Comparison of ENCODE assay signal across 13 cellular contexts in genomic region chr22:45626198-45626651, GRCh38. TPM values are rescaled to one million over a fixed set of nuclear protein-coding genes. Genes with fewer than 3 reads are reported as not detected.
A peak's percentile ranks its signal among the peaks of the same experiment; 100 is the strongest.
DNase-seq lines count a peak whose midpoint lies in the region; ATAC-seq, FAIRE-seq and TF ChIP-seq lines count a peak whose summit lies in the region.
"Had no signal": no experiment of that assay in that cellular context is flagged by ENCODE, and none has a peak within 500 bp of the region (broad histone marks: within the 10 kb centered on the region; RNA-seq: fewer than 3 reads in every experiment).

No MANE protein-coding gene starts in this region.

- H3K4me1 ChIP-seq in PC-9 (replicated peaks; ENCODE audit: insufficient read depth) (peaks cover 27% of the 10 kb centered on the region), esophagus squamous epithelium (peaks cover 9 to 33% (median 16%) of the 10 kb centered on the region in 3 donors), pancreas (no peaks in the 10 kb centered on the region), adrenal gland (replicated peaks in 1 of 2) (no peaks in the 10 kb centered on the region)
- H3K4me1 ChIP-seq: gastrocnemius medialis, uterus had no signal

- peak overlapping the region; percentile 60 for H3K4me3 Mint-ChIP-seq in Calu3 (ENCODE audit: low read depth, unreplicated experiment)
- no peak overlapping the region for H3K4me3 Mint-ChIP-seq in natural killer cell treated with Interleukin-12 subunit alpha and Interleukin-12 subunit beta and Interleukin-15 and Interleukin-18, amount 100 ng/mL, for 72 hours
- H3K4me3 Mint-ChIP-seq: effector memory CD8-positive, alpha-beta T cell had no signal

- peak; percentile 89 for DNase-seq in Calu3
- DNase-seq in PC-9 = peak; percentile 88 to 97
- DNase-seq in esophagus squamous epithelium (lab: John Stamatoyannopoulos, UW) = no peak
- peak; percentile 39 to 65 (median 54) for DNase-seq in pancreas
- no peak for DNase-seq in natural killer cell treated with Interleukin-12 subunit alpha and Interleukin-12 subunit beta and Interleukin-15 and Interleukin-18, amount 100 ng/mL, for 72 hours (ENCODE audit: low spot score)
- DNase-seq in GM19238 (ENCODE audit: insufficient read length, low spot score) = no peak
- no peak for DNase-seq in epidermal melanocyte (ENCODE audit: insufficient read length, low spot score)
- no peak for DNase-seq in adrenal gland
- DNase-seq: activated naive CD4-positive, alpha-beta T cell; effector memory CD8-positive, alpha-beta T cell; gastrocnemius medialis; stimulated activated CD4-positive, alpha-beta T cell treated with anti-CD3 and anti-CD28 coated beads, Interleukin-2, amount 100 ng/mL, for 48 hours; uterus had no signal

- BruUV-seq in Calu3 (replicated peaks; lab: Mats Ljungman, UMichigan) (no TSS peak), PC-9 (replicated peaks; lab: Mats Ljungman, UMichigan) (no TSS peak)

- CTCF ChIA-PET in Calu3 (lab: Charles Lee) = interaction anchor here (0.5 to 1.8 kb wide), 2 partner anchors 12 to 19 kb away, joined by 5 to 6 read pairs; no protein-coding TSS in a partner anchor
- CTCF ChIA-PET in PC-9 (lab: Charles Lee) = no interaction called here

- H3K4me3 ChIP-seq in PC-9 = peak overlapping the region; percentile 50
- peak overlapping the region in 3 of 4 donors; percentile 26 to 40 (median 29) for H3K4me3 ChIP-seq in esophagus squamous epithelium
- H3K4me3 ChIP-seq in pancreas = no peak overlapping the region
- H3K4me3 ChIP-seq in adrenal gland = no peak overlapping the region
- H3K4me3 ChIP-seq: gastrocnemius medialis, uterus had no signal

- no peaks in the 10 kb centered on the region for H4K20me1 ChIP-seq in PC-9 (ENCODE audit: insufficient read depth)

- WGBS in esophagus squamous epithelium, 2 donors = 12 to 52% methylated on average over 4 to 11 of the region's 22 CpGs
- 34 to 38% methylated on average over 22 of the region's 22 CpGs for WGBS in pancreas, 2 donors
- WGBS in adrenal gland, 4 donors = 70 to 81% (median 77%) methylated on average over 19 to 22 of the region's 22 CpGs

- peaks cover 15% of the 10 kb centered on the region for H3K79me2 ChIP-seq in PC-9 (ENCODE audit: low read depth)

- H3K4me1 Mint-ChIP-seq in Calu3 (ENCODE audit: low read depth, unreplicated experiment) = peaks cover 32% of the 10 kb centered on the region
- H3K4me1 Mint-ChIP-seq in natural killer cell treated with Interleukin-12 subunit alpha and Interleukin-12 subunit beta and Interleukin-15 and Interleukin-18, amount 100 ng/mL, for 72 hours (ENCODE audit: low read depth in 2 of 2) = peaks cover 0 to 6% of the 10 kb centered on the region in 2 donors

- H3K27ac ChIP-seq in PC-9 (peak overlapping the region; percentile 91), esophagus squamous epithelium (peak overlapping the region; percentile 66 to 83 (median 80)), pancreas (peak overlapping the region in 2 of 4 donors; percentile 47 to 51), adrenal gland (no peak overlapping the region)
- H3K27ac ChIP-seq: gastrocnemius medialis, uterus had no signal

- POLR2A ChIA-PET in PC-9 (lab: Charles Lee; ENCODE audit: unreplicated experiment) = interaction anchor here (0.5 to 0.6 kb wide), 4 partner anchors 14 to 457 kb away, joined by 3 to 5 read pairs (median 4); no protein-coding TSS in a partner anchor

- peak overlapping the region; percentile 82 for H3K4me2 ChIP-seq in PC-9

- no peak for TF ChIP-seq CTCF in Calu3 (IDR thresholded peaks at IDR 0.05; ENCODE audit: unreplicated experiment)
- no peak for TF ChIP-seq CTCF in PC-9 (conservative IDR thresholded peaks at IDR 0.05)
- no peak for TF ChIP-seq CTCF in esophagus squamous epithelium (IDR thresholded peaks at IDR 0.05)
- TF ChIP-seq CTCF in pancreas (IDR thresholded peaks at IDR 0.05) = no peak
- TF ChIP-seq CTCF in adrenal gland (IDR thresholded peaks at IDR 0.05) = no peak

- peak; percentile 75 to 86 (median 84) for ATAC-seq in pancreas
- no peak for ATAC-seq in natural killer cell treated with Interleukin-12 subunit alpha and Interleukin-12 subunit beta and Interleukin-15 and Interleukin-18, amount 100 ng/mL, for 72 hours
- ATAC-seq: effector memory CD8-positive, alpha-beta T cell; gastrocnemius medialis had no signal

- H3K9me2 ChIP-seq in PC-9 (ENCODE audit: insufficient read depth) = no peaks in the 10 kb centered on the region

- H3K27ac Mint-ChIP-seq in Calu3 (ENCODE audit: unreplicated experiment) = peak overlapping the region; percentile 99
- no peak overlapping the region for H3K27ac Mint-ChIP-seq in natural killer cell treated with Interleukin-12 subunit alpha and Interleukin-12 subunit beta and Interleukin-15 and Interleukin-18, amount 100 ng/mL, for 72 hours
- H3K27ac Mint-ChIP-seq: effector memory CD8-positive, alpha-beta T cell had no signal

- peak overlapping the region; percentile 86 for H2AFZ ChIP-seq in PC-9

- peaks cover 27% of the 10 kb centered on the region for H3K36me3 ChIP-seq in PC-9 (ENCODE audit: low read depth)
- H3K36me3 ChIP-seq in esophagus squamous epithelium = no peaks in the 10 kb centered on the region
- H3K36me3 ChIP-seq in pancreas = no peaks in the 10 kb centered on the region
- no peaks in the 10 kb centered on the region for H3K36me3 ChIP-seq in adrenal gland (replicated peaks in 1 of 2)
- H3K36me3 ChIP-seq: gastrocnemius medialis, uterus had no signal

- peaks cover 7% of the 10 kb centered on the region for H3K9me3 Mint-ChIP-seq in Calu3 (ENCODE audit: low read depth, unreplicated experiment)
- H3K9me3 Mint-ChIP-seq in natural killer cell treated with Interleukin-12 subunit alpha and Interleukin-12 subunit beta and Interleukin-15 and Interleukin-18, amount 100 ng/mL, for 72 hours = no peaks in the 10 kb centered on the region
- H3K9me3 Mint-ChIP-seq: effector memory CD8-positive, alpha-beta T cell had no signal

- H3K9me3 ChIP-seq in PC-9 (ENCODE audit: insufficient read depth, low read depth) (peaks cover 35% of the 10 kb centered on the region), esophagus squamous epithelium (no peaks in the 10 kb centered on the region), pancreas (no peaks in the 10 kb centered on the region), adrenal gland (replicated peaks in 1 of 3) (no peaks in the 10 kb centered on the region)
- H3K9me3 ChIP-seq: gastrocnemius medialis, uterus had no signal

- intact Hi-C loops in Calu3 (cut with micrococcal nuclease; ENCODE audit: unreplicated experiment) (no loop called here), PC-9 (cut with micrococcal nuclease; ENCODE audit: unreplicated experiment) (loop anchor here (1.0 kb wide), 1 partner anchor 13 kb away; no protein-coding TSS in a partner anchor), esophagus squamous epithelium (cut with DNase I) (no loop called here), pancreas (cut with DNase I) (no loop called here), adrenal gland (cut with DNase I) (no loop called here)

- no peak for TF ChIP-seq POLR2A in esophagus squamous epithelium (IDR thresholded peaks at IDR 0.05)
- no peak for TF ChIP-seq POLR2A in adrenal gland (IDR thresholded peaks at IDR 0.05)

- no peaks in the 10 kb centered on the region for H3K27me3 Mint-ChIP-seq in Calu3 (ENCODE audit: unreplicated experiment)
- peaks cover 4 to 12% of the 10 kb centered on the region in 2 donors for H3K27me3 Mint-ChIP-seq in natural killer cell treated with Interleukin-12 subunit alpha and Interleukin-12 subunit beta and Interleukin-15 and Interleukin-18, amount 100 ng/mL, for 72 hours

- FAIRE-seq in pancreas (lab: Jason Lieb, UNC) = no peak

- peaks cover 30% of the 10 kb centered on the region for H3K36me3 Mint-ChIP-seq in Calu3 (ENCODE audit: insufficient read depth, unreplicated experiment)
- H3K36me3 Mint-ChIP-seq in natural killer cell treated with Interleukin-12 subunit alpha and Interleukin-12 subunit beta and Interleukin-15 and Interleukin-18, amount 100 ng/mL, for 72 hours = no peaks in the 10 kb centered on the region

- peaks cover 26% of the 10 kb centered on the region for H3F3A ChIP-seq in PC-9 (ENCODE audit: insufficient read depth, low read depth)

- no peaks in the 10 kb centered on the region for H3K27me3 ChIP-seq in PC-9 (ENCODE audit: insufficient read depth, low read depth)
- peaks cover 0 to 29% (median 0%) of the 10 kb centered on the region in 4 donors for H3K27me3 ChIP-seq in esophagus squamous epithelium
- H3K27me3 ChIP-seq in pancreas = no peaks in the 10 kb centered on the region
- H3K27me3 ChIP-seq in adrenal gland = no peaks in the 10 kb centered on the region
- H3K27me3 ChIP-seq: uterus had no signal

RNA-seq across cellular contexts. Expression of gene ATXN10, which starts 45.4 kb away (rescaled TPM):
- total RNA-seq in Calu3 (2022) = 243 and 263 TPM in 2 replicates
- 275 and 303 TPM in 2 replicates for total RNA-seq in PC-9 (2021)
- 100 to 1,000 TPM in 1 of 4 donors, 10 to 100 TPM in 3; 79.0 to 152 (median 88.3) TPM for total RNA-seq in esophagus squamous epithelium
- total RNA-seq in pancreas = 10 to 100 TPM; 59.7 to 75.1 (median 65.7) TPM
- 10 to 100 TPM; 19.1 to 50.5 TPM for polyA plus RNA-seq in pancreas
- 10 to 100 TPM; 74.0 to 97.0 TPM for total RNA-seq in natural killer cell treated with Interleukin-12 subunit alpha and Interleukin-12 subunit beta and Interleukin-15 and Interleukin-18, amount 100 ng/mL, for 72 hours
- 100 to 1,000 TPM in 7 of 8 donors, 10 to 100 TPM in 1; 84.5 to 197 (median 168) TPM for total RNA-seq in adrenal gland
- polyA plus RNA-seq in adrenal gland = 100 to 1,000 TPM in 1 of 3 donors, 10 to 100 TPM in 2; 21.2 to 306 (median 24.2) TPM

Comparison
In these comparisons a context has a peak if more than half of its experiments do, and no peak if none do; other contexts are left out.
1. DNase-seq: peak in Calu3 (single experiment), PC-9 (2 of 2) and pancreas (6 of 6); none in esophagus squamous epithelium (single experiment), natural killer cell treated with Interleukin-12 subunit alpha and Interleukin-12 subunit beta and Interleukin-15 and Interleukin-18, amount 100 ng/mL, for 72 hours (single experiment), GM19238 (single experiment), epidermal melanocyte (single experiment) and adrenal gland (0 of 7).
2. H3K27ac ChIP-seq: peak in PC-9 (single experiment) and esophagus squamous epithelium (4 of 4); none in adrenal gland (0 of 5).
3. H3K4me3 ChIP-seq: peak in PC-9 (single experiment) and esophagus squamous epithelium (3 of 4); none in pancreas (0 of 4) and adrenal gland (0 of 4).
4. ATAC-seq: peak in pancreas (4 of 4); none in natural killer cell treated with Interleukin-12 subunit alpha and Interleukin-12 subunit beta and Interleukin-15 and Interleukin-18, amount 100 ng/mL, for 72 hours (0 of 2).